In genomic region chr5:77379558-77380061, GRCh38 we compare ENCODE assay signal across 1 cellular context.
TF ChIP-seq lines count a peak whose summit lies in the region.

No MANE protein-coding gene starts in this region.

TF ChIP-seq in WTC11, 78 proteins besides CTCF, POLR2A, EP300 and RAD21 (continued from another document):
- no peak for TF ChIP-seq ZNF532 (CRISPR knock-in tag; IDR thresholded peaks at IDR 0.05; ENCODE audit: borderline replicate concordance)
